25 cellular contexts compared by ENCODE assay signal in the genomic region with DNA sequence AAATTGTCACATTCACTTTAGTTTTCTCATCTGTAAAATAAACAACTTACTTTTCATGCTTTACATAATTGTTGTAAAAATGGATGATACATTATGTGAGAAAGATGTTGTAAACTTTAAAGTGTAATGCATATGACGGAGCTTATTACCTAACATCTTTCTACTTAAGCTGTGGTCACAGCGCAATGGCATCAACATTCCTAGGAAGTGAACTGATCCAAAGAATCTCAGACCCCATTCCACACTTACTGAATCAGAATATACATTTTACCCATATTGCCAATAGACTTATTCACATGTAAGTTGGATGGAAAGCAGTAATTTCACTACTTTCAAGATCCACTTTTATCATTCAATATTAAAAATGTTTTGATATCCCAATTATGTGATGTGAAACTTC.
DNase-seq lines count a peak whose midpoint lies in the region; ATAC-seq, FAIRE-seq and TF ChIP-seq lines count a peak whose summit lies in the region.
"Had no signal": no experiment of that assay in that cellular context is flagged by ENCODE, and none has a peak within 500 bp of the region (broad histone marks: within the 10 kb centered on the region; RNA-seq: fewer than 3 reads in every experiment).

No MANE protein-coding gene starts in this region.

- H3K4ac ChIP-seq in neuronal stem cell (ENCODE audit: low read length) = no peak overlapping the region

- ATAC-seq in RWPE2 (ENCODE audit: low read depth) = peak; percentile 14; the same call in 1 of the 3 replicates

- no CpG with 5 or more reads among the region's 2 CpGs for WGBS in neuronal stem cell (ENCODE audit: extremely low coverage in 2 of 2, insufficient read length in 2 of 2, insufficient replicate concordance in 1 of 2), 2 donors

- no peak overlapping the region for H3K27ac ChIP-seq in RWPE2 (ENCODE audit: poor library complexity, severe bottlenecking)
- no peak overlapping the region for H3K27ac ChIP-seq in RWPE1
- no peak overlapping the region for H3K27ac ChIP-seq in neuronal stem cell (replicated peaks; ENCODE audit: low read length)
- H3K27ac ChIP-seq: BLaER1, KMS-11, PC-9 had no signal

- no peak overlapping the region for H3K9ac ChIP-seq in neuronal stem cell (ENCODE audit: low read depth, low read length, poor library complexity)
- H3K9ac ChIP-seq: BLaER1, KMS-11, SK-N-SH had no signal

- H3K79me1 ChIP-seq in neuronal stem cell (ENCODE audit: low read depth, low read length) = no peaks in the 10 kb centered on the region

- no peak overlapping the region for H3K4me3 ChIP-seq in RWPE2 (ENCODE audit: severe bottlenecking)
- H3K4me3 ChIP-seq in skeletal muscle cell (ENCODE audit: low read depth, low read length) = no peak overlapping the region
- H3K4me3 ChIP-seq in neuronal stem cell (ENCODE audit: low read length in 2 of 2) = no peak overlapping the region
- H3K4me3 ChIP-seq: BLaER1, PC-9 had no signal

- H3K18ac ChIP-seq in neuronal stem cell (ENCODE audit: low read length) = no peak overlapping the region

- no peaks in the 10 kb centered on the region for H3K4me1 ChIP-seq in RWPE2 (ENCODE audit: insufficient read depth, poor library complexity, severe bottlenecking)
- no peaks in the 10 kb centered on the region for H3K4me1 ChIP-seq in neuronal stem cell (ENCODE audit: control insufficient read depth in 2 of 2, insufficient read depth in 1 of 2, low read depth in 1 of 2, low read length in 2 of 2)
- H3K4me1 ChIP-seq: BLaER1 had no signal

- no peaks in the 10 kb centered on the region for H3K9me3 ChIP-seq in RWPE2 (ENCODE audit: severe bottlenecking)
- H3K9me3 ChIP-seq in neuronal stem cell (replicated peaks in 1 of 2; ENCODE audit: control insufficient read depth in 2 of 2, insufficient read depth in 1 of 2, low read depth in 1 of 2, low read length in 2 of 2) = peaks cover 0 to 2% of the 10 kb centered on the region in 2 donors
- H3K9me3 ChIP-seq: BLaER1, SK-N-SH had no signal

- H3K36me3 ChIP-seq in RWPE2 (ENCODE audit: low read depth) (no peaks in the 10 kb centered on the region), neuronal stem cell (replicated peaks in 1 of 2; ENCODE audit: control insufficient read depth in 2 of 2, insufficient read depth in 2 of 2, low read length in 2 of 2) (no peaks in the 10 kb centered on the region)
- H3K36me3 ChIP-seq: BLaER1 had no signal

- H2BK15ac ChIP-seq in neuronal stem cell (ENCODE audit: low read length) = no peak overlapping the region

- no peak overlapping the region for H3K14ac ChIP-seq in neuronal stem cell (ENCODE audit: low read length)

- TF ChIP-seq POLR2A in H54 (IDR thresholded peaks at IDR 0.05; ENCODE audit: low read depth, low read length) = no peak

- peak; percentile 38 for FAIRE-seq in H54 (lab: Jason Lieb, UNC)
- FAIRE-seq in GM19239 (lab: Jason Lieb, UNC) = no peak
- FAIRE-seq: G401.6, GM18507 had no signal

- H2BK12ac ChIP-seq in neuronal stem cell (ENCODE audit: low read length) = no peak overlapping the region

- no peak overlapping the region for H3K4me2 ChIP-seq in neuronal stem cell (ENCODE audit: insufficient read depth, low read length, poor library complexity, severe bottlenecking)
- H3K4me2 ChIP-seq: BLaER1, KMS-11, PC-9, SK-N-SH had no signal

- H2AFZ ChIP-seq in neuronal stem cell (ENCODE audit: low read length) = no peak overlapping the region
- H2AFZ ChIP-seq: PC-9 had no signal

- POLR2A ChIA-PET in RWPE1 (lab: Yijun Ruan, JAX; ENCODE audit: low non-redundant PET) = no interaction called here

- TF ChIP-seq CTCF in RWPE2 (IDR thresholded peaks at IDR 0.05; ENCODE audit: poor library complexity, severe bottlenecking) = no peak
- TF ChIP-seq CTCF in RWPE1 (conservative IDR thresholded peaks at IDR 0.05; ENCODE audit: low read depth) = no peak

- H4K8ac ChIP-seq in neuronal stem cell (ENCODE audit: low read depth, low read length) = no peak overlapping the region

- H3K23ac ChIP-seq in neuronal stem cell (ENCODE audit: low read depth, low read length, poor library complexity) = no peak overlapping the region

- DNase-seq in H54 (ENCODE audit: insufficient read length, low spot score) = no peak
- no peak for DNase-seq in RWPE2 (ENCODE audit: low spot score)
- peak; percentile 46 for DNase-seq in fibroblast of peridontal ligament (ENCODE audit: extremely low read depth)
- DNase-seq in skeletal muscle cell (ENCODE audit: low read depth) = peak; percentile 25
- DNase-seq in RWPE1 (ENCODE audit: low spot score) = no peak
- DNase-seq in GM19239 (ENCODE audit: insufficient read length, low spot score) = no peak
- DNase-seq in neuronal stem cell (ENCODE audit: low spot score) = no peak
- DNase-seq: CD4-positive, alpha-beta T cell; COR-L47; DMS 273 treated with DMSO at 0.1 percent for 48 hours; DMS79 treated with DMSO at 0.1 percent for 48 hours; MV-4-11; NCI-H1105 treated with DMSO at 0.1 percent for 48 hours; NCI-H2029 treated with DMSO at 0.1 percent for 48 hours; NCI-H226; NCI-H510A treated with DMSO at 0.1 percent for 48 hours; NCI-H748 treated with DMSO at 0.1 percent for 48 hours; RPMI8226; SIG-M5; SK-N-SH had no signal

- H4K91ac ChIP-seq in neuronal stem cell (ENCODE audit: low read depth, low read length, poor library complexity) = no peak overlapping the region

- CTCF ChIA-PET in RWPE1 (lab: Yijun Ruan, JAX) = no interaction called here

- H2BK120ac ChIP-seq in neuronal stem cell (ENCODE audit: low read depth, low read length) = no peak overlapping the region

- H3K27me3 ChIP-seq in RWPE2 (ENCODE audit: insufficient read depth, poor library complexity, severe bottlenecking) (no peaks in the 10 kb centered on the region), neuronal stem cell (ENCODE audit: control insufficient read depth in 3 of 3, insufficient read depth in 3 of 3, low read depth in 1 of 3, low read length in 3 of 3) (no peaks in the 10 kb centered on the region)
- H3K27me3 ChIP-seq: BLaER1 had no signal

- no peak overlapping the region for H2AK5ac ChIP-seq in neuronal stem cell (ENCODE audit: low read depth, low read length)

- no peak overlapping the region for H2BK5ac ChIP-seq in neuronal stem cell (ENCODE audit: low read length)

Comparison
In these comparisons a context has a peak if more than half of its experiments do, and no peak if none do; other contexts are left out.
1. DNase-seq: peak in fibroblast of peridontal ligament (single experiment) and skeletal muscle cell (single experiment); none in H54 (single experiment), RWPE2 (single experiment), RWPE1 (single experiment), GM19239 (single experiment) and neuronal stem cell (single experiment).